ENCODE assay signal across 18 cellular contexts in genomic region chr22:46656856-46657654, GRCh38.
"Had no signal": no experiment of that assay in that cellular context is flagged by ENCODE, and none has a peak within 500 bp of the region (broad histone marks: within the 10 kb centered on the region; RNA-seq: fewer than 3 reads in every experiment).

No MANE protein-coding gene starts in this region.

- H3K27me3 Mint-ChIP-seq: naive B cell had no signal

- H3K9me3 Mint-ChIP-seq: activated T-cell treated with anti-CD3 and anti-CD28 coated beads, Interleukin-2, amount 50 U/mL, for 4 hours; naive B cell; neural crest cell had no signal

- DNase-seq: activated CD4-positive, alpha-beta T cell treated with anti-CD3 and anti-CD28 coated beads for 1 hour; activated CD8-positive, alpha-beta T cell treated with anti-CD3 and anti-CD28 coated beads, Interleukin-2, amount 10 ng/mL, durations not matched to agents 7 days and 5 days; activated gamma-delta T cell treated with Interleukin-2 at 50 U/mL for 16 hours; activated T-cell treated with anti-CD3 and anti-CD28 coated beads, Interleukin-2, amount 50 U/mL, for 4 hours; aorta; cortex of kidney; effector memory CD4-positive, alpha-beta T cell; heart right ventricle; mucosa of descending colon; naive B cell; stimulated activated CD4-positive, alpha-beta T cell treated with anti-CD3 and anti-CD28 coated beads, Interleukin-4, amount 100 ng/mL, for 1 hour; WERI-Rb-1 had no signal

- ATAC-seq: activated CD8-positive, alpha-beta T cell treated with anti-CD3 and anti-CD28 coated beads, Interleukin-2, amount 10 ng/mL, durations not matched to agents 7 days and 5 days; activated T-cell treated with anti-CD3 and anti-CD28 coated beads, Interleukin-2, amount 50 U/mL, for 4 hours; gastroesophageal sphincter; heart right ventricle; left lung; mucosa of descending colon; right cardiac atrium had no signal

- H3K4me3 Mint-ChIP-seq: activated CD8-positive, alpha-beta T cell treated with anti-CD3 and anti-CD28 coated beads, Interleukin-2, amount 10 ng/mL, durations not matched to agents 7 days and 5 days; activated T-cell treated with anti-CD3 and anti-CD28 coated beads, Interleukin-2, amount 50 U/mL, for 4 hours; neural crest cell had no signal

- H3K9me3 ChIP-seq: esophagus muscularis mucosa, gastroesophageal sphincter, heart right ventricle, left lung, mucosa of descending colon, prostate gland had no signal

- H3K27ac Mint-ChIP-seq: activated CD8-positive, alpha-beta T cell treated with anti-CD3 and anti-CD28 coated beads, Interleukin-2, amount 10 ng/mL, durations not matched to agents 7 days and 5 days had no signal
